Comparison of ENCODE assay signal across 31 cellular contexts in the genomic region with DNA sequence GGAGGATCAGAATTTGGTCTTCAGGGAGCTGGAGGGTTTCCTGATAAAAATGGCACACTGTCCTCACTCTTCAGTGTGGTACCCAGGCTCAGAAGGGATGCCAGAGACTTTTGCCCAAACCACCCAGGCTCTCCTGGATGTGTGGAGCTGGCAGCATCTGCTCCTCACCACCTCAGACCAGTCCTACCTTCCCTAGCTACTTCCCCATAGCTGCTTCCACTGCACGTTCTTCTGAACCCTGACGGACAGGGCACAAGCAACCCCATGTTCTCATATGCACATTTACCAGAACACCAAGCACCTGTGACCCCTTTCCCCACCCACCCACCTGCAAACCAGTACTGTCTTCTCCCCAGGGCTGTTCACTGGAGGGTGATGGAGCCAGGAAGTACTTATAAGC. TPM values are rescaled to one million over a fixed set of nuclear protein-coding genes. Genes with fewer than 3 reads are reported as not detected.
DNase-seq lines count a peak whose midpoint lies in the region; ATAC-seq and TF ChIP-seq lines count a peak whose summit lies in the region.
"Had no signal": no experiment of that assay in that cellular context is flagged by ENCODE, and none has a peak within 500 bp of the region (broad histone marks: within the 10 kb centered on the region; RNA-seq: fewer than 3 reads in every experiment).

No MANE protein-coding gene starts in this region.

- no peak overlapping the region for H3K4me3 Mint-ChIP-seq in stimulated activated naive CD8-positive, alpha-beta T cell treated with anti-CD3 and anti-CD28 coated beads, Interleukin-15, Interleukin-2, amounts not matched to agents 100 ng/mL and 50 ng/mL, for 24 hours
- H3K4me3 Mint-ChIP-seq in stimulated activated naive CD8-positive, alpha-beta T cell treated with anti-CD3 and anti-CD28 coated beads, Interleukin-15, amount 100 ng/mL, for 72 hours: no peak overlapping the region
- no peak overlapping the region for H3K4me3 Mint-ChIP-seq in activated B cell treated with CpG ODN at 0.5 μM for 24 hours
- no peak overlapping the region for H3K4me3 Mint-ChIP-seq in stimulated activated naive B cell treated with anti-CD40 and anti-IgM and Interleukin-4, amounts not matched to agents 10 μg/mL and 1 μg/mL and 100 μg/mL, for 72 hours
- H3K4me3 Mint-ChIP-seq: HFFc6, nephron progenitor cell had no signal

- peak overlapping the region; percentile 83 for H3K27ac Mint-ChIP-seq in stimulated activated naive CD8-positive, alpha-beta T cell treated with anti-CD3 and anti-CD28 coated beads, Interleukin-15, Interleukin-2, amounts not matched to agents 100 ng/mL and 50 ng/mL, for 24 hours
- peak overlapping the region in 1 of 2 donors; percentile 2 for H3K27ac Mint-ChIP-seq in stimulated activated naive CD8-positive, alpha-beta T cell treated with anti-CD3 and anti-CD28 coated beads, Interleukin-15, amount 100 ng/mL, for 72 hours
- peak overlapping the region; percentile 56 for H3K27ac Mint-ChIP-seq in activated B cell treated with CpG ODN at 0.5 μM for 24 hours
- peak overlapping the region; percentile 31 for H3K27ac Mint-ChIP-seq in stimulated activated naive B cell treated with anti-CD40 and anti-IgM and Interleukin-4, amounts not matched to agents 10 μg/mL and 1 μg/mL and 100 μg/mL, for 72 hours
- H3K27ac Mint-ChIP-seq: nephron progenitor cell had no signal

- DNase-seq in stimulated activated naive CD8-positive, alpha-beta T cell treated with anti-CD3 and anti-CD28 coated beads, Interleukin-15, amount 100 ng/mL, for 72 hours: no peak
- no peak for DNase-seq in activated B cell treated with CpG ODN at 0.5 μM for 24 hours
- DNase-seq in effector memory CD4-positive, alpha-beta T cell: no peak
- no peak for DNase-seq in stimulated activated naive B cell treated with anti-CD40 and anti-IgM and Interleukin-4, amounts not matched to agents 10 μg/mL and 1 μg/mL and 100 μg/mL, for 72 hours
- no peak for DNase-seq in stimulated activated CD4-positive, alpha-beta T cell treated with anti-CD3 and anti-CD28 coated beads, Interleukin-4, amount 100 ng/mL, for 1 hour
- no peak for DNase-seq in NAMALWA (ENCODE audit: low spot score)
- no peak for DNase-seq in glomerular visceral epithelial cell (ENCODE audit: extremely low spot score)
- DNase-seq: activated CD8-positive, alpha-beta memory T cell treated with anti-CD3 and anti-CD28 coated beads for 24 hours; activated T-cell treated with anti-CD3 and anti-CD28 coated beads, Interleukin-2, amount 50 U/mL, for 1 hour; DMS153; esophagus squamous epithelium; GM23248; HFFc6; hippocampal formation; left ventricle myocardium superior; midbrain; NCI-H2081 treated with DMSO at 0.1 percent for 48 hours; NCI-H446 treated with DMSO at 0.1 percent for 48 hours; nephron progenitor cell; SK-N-SH; stimulated activated CD4-positive, alpha-beta T cell treated with anti-CD3 and anti-CD28 coated beads, Interleukin-4, amount 100 ng/mL, for 24 hours had no signal

- no peaks in the 10 kb centered on the region for H3K9me3 Mint-ChIP-seq in stimulated activated naive CD8-positive, alpha-beta T cell treated with anti-CD3 and anti-CD28 coated beads, Interleukin-15, Interleukin-2, amounts not matched to agents 100 ng/mL and 50 ng/mL, for 24 hours
- no peaks in the 10 kb centered on the region for H3K9me3 Mint-ChIP-seq in stimulated activated naive CD8-positive, alpha-beta T cell treated with anti-CD3 and anti-CD28 coated beads, Interleukin-15, amount 100 ng/mL, for 72 hours
- H3K9me3 Mint-ChIP-seq in activated B cell treated with CpG ODN at 0.5 μM for 24 hours: no peaks in the 10 kb centered on the region
- no peaks in the 10 kb centered on the region for H3K9me3 Mint-ChIP-seq in stimulated activated naive B cell treated with anti-CD40 and anti-IgM and Interleukin-4, amounts not matched to agents 10 μg/mL and 1 μg/mL and 100 μg/mL, for 72 hours
- H3K9me3 Mint-ChIP-seq: HFFc6, IgD-negative memory B cell, nephron progenitor cell, type B pancreatic cell had no signal

- H3K4me1 ChIP-seq in effector memory CD4-positive, alpha-beta T cell (ENCODE audit: control insufficient read depth, insufficient read depth, low read length, poor library complexity, severe bottlenecking): peaks cover 25% of the 10 kb centered on the region
- H3K4me1 ChIP-seq: parathyroid adenoma had no signal

- no peak overlapping the region for H3K4me3 ChIP-seq in effector memory CD4-positive, alpha-beta T cell (ENCODE audit: insufficient read depth, low read depth, low read length, poor library complexity, severe bottlenecking)
- H3K4me3 ChIP-seq: breast epithelium, coronary artery, esophagus squamous epithelium, GM23248, right atrium auricular region had no signal

- H3K27me3 Mint-ChIP-seq in stimulated activated naive CD8-positive, alpha-beta T cell treated with anti-CD3 and anti-CD28 coated beads, Interleukin-15, Interleukin-2, amounts not matched to agents 100 ng/mL and 50 ng/mL, for 24 hours: no peaks in the 10 kb centered on the region
- H3K27me3 Mint-ChIP-seq in stimulated activated naive CD8-positive, alpha-beta T cell treated with anti-CD3 and anti-CD28 coated beads, Interleukin-15, amount 100 ng/mL, for 72 hours: no peaks in the 10 kb centered on the region
- H3K27me3 Mint-ChIP-seq in activated B cell treated with CpG ODN at 0.5 μM for 24 hours: no peaks in the 10 kb centered on the region
- H3K27me3 Mint-ChIP-seq in stimulated activated naive B cell treated with anti-CD40 and anti-IgM and Interleukin-4, amounts not matched to agents 10 μg/mL and 1 μg/mL and 100 μg/mL, for 72 hours: no peaks in the 10 kb centered on the region
- H3K27me3 Mint-ChIP-seq: IgD-negative memory B cell had no signal

- POLR2A ChIA-PET in activated B cell treated with CpG ODN at 0.5 μM for 24 hours (lab: Charles Lee): interaction anchor here (0.6 kb wide), 1 partner anchor 341 kb away, joined by 4 read pairs; no protein-coding TSS in a partner anchor

- intact Hi-C loops in activated B cell treated with CpG ODN at 0.5 μM for 24 hours (cut with micrococcal nuclease): no loop called here

- no peak for ATAC-seq in stimulated activated naive CD8-positive, alpha-beta T cell treated with anti-CD3 and anti-CD28 coated beads, Interleukin-15, amount 100 ng/mL, for 72 hours
- ATAC-seq in activated B cell treated with CpG ODN at 0.5 μM for 24 hours (ENCODE audit: low read depth): no peak
- ATAC-seq in stimulated activated naive B cell treated with anti-CD40 and anti-IgM and Interleukin-4, amounts not matched to agents 10 μg/mL and 1 μg/mL and 100 μg/mL, for 72 hours (replicated peaks): no peak
- ATAC-seq: left ventricle myocardium superior had no signal

- H3K36me3 Mint-ChIP-seq in stimulated activated naive CD8-positive, alpha-beta T cell treated with anti-CD3 and anti-CD28 coated beads, Interleukin-15, Interleukin-2, amounts not matched to agents 100 ng/mL and 50 ng/mL, for 24 hours (ENCODE audit: low read depth): peaks cover 65% of the 10 kb centered on the region
- H3K36me3 Mint-ChIP-seq in activated B cell treated with CpG ODN at 0.5 μM for 24 hours (ENCODE audit: low read depth): peaks cover 71% of the 10 kb centered on the region
- H3K36me3 Mint-ChIP-seq in stimulated activated naive B cell treated with anti-CD40 and anti-IgM and Interleukin-4, amounts not matched to agents 10 μg/mL and 1 μg/mL and 100 μg/mL, for 72 hours: peaks cover 22 to 41% of the 10 kb centered on the region in 2 donors

- peak overlapping the region; percentile 6 for H3K27ac ChIP-seq in effector memory CD4-positive, alpha-beta T cell (ENCODE audit: insufficient read depth, low read length, poor library complexity, severe bottlenecking)
- H3K27ac ChIP-seq: coronary artery, esophagus squamous epithelium, GM23248, parathyroid adenoma, right atrium auricular region, VCaP had no signal

- CTCF ChIA-PET in activated B cell treated with CpG ODN at 0.5 μM for 24 hours (lab: Charles Lee): interaction anchor here (1.3 kb wide), 1 partner anchor 44 kb away, joined by 4 read pairs; no protein-coding TSS in a partner anchor

- H3K27me3 ChIP-seq in effector memory CD4-positive, alpha-beta T cell (replicated peaks; ENCODE audit: control insufficient read depth, insufficient read depth, low read length, poor library complexity, severe bottlenecking): no peaks in the 10 kb centered on the region
- H3K27me3 ChIP-seq: breast epithelium, esophagus squamous epithelium, right atrium auricular region had no signal

- H3K9me3 ChIP-seq in effector memory CD4-positive, alpha-beta T cell (ENCODE audit: control insufficient read depth, low read length): no peaks in the 10 kb centered on the region
- H3K9me3 ChIP-seq: breast epithelium, esophagus squamous epithelium, right atrium auricular region, SK-N-SH had no signal

- no peak for TF ChIP-seq CTCF in activated B cell treated with CpG ODN at 0.5 μM for 24 hours (IDR thresholded peaks at IDR 0.05)

- H3K4me1 Mint-ChIP-seq in stimulated activated naive CD8-positive, alpha-beta T cell treated with anti-CD3 and anti-CD28 coated beads, Interleukin-15, Interleukin-2, amounts not matched to agents 100 ng/mL and 50 ng/mL, for 24 hours (ENCODE audit: low read depth): peaks cover 83% of the 10 kb centered on the region
- peaks cover 82% of the 10 kb centered on the region for H3K4me1 Mint-ChIP-seq in stimulated activated naive CD8-positive, alpha-beta T cell treated with anti-CD3 and anti-CD28 coated beads, Interleukin-15, amount 100 ng/mL, for 72 hours
- H3K4me1 Mint-ChIP-seq in activated B cell treated with CpG ODN at 0.5 μM for 24 hours: peaks cover 58% of the 10 kb centered on the region
- peaks cover 42 to 71% of the 10 kb centered on the region in 2 donors for H3K4me1 Mint-ChIP-seq in stimulated activated naive B cell treated with anti-CD40 and anti-IgM and Interleukin-4, amounts not matched to agents 10 μg/mL and 1 μg/mL and 100 μg/mL, for 72 hours

- peaks cover 47% of the 10 kb centered on the region for H3K36me3 ChIP-seq in effector memory CD4-positive, alpha-beta T cell (ENCODE audit: control insufficient read depth, insufficient read depth, low read length)
- H3K36me3 ChIP-seq: breast epithelium had no signal

RNA-seq across cellular contexts. Expression of a gene that starts 4.7 kb away (rescaled TPM):
- total RNA-seq in activated B cell treated with CpG ODN at 0.5 μM for 24 hours: 209 and 216 TPM in 2 replicates

RNA-seq across cellular contexts. Expression of a gene that starts 35.7 kb away (rescaled TPM):
- not detected in 2 replicates for total RNA-seq in activated B cell treated with CpG ODN at 0.5 μM for 24 hours
- total RNA-seq: G401; GM23248; left ventricle myocardium superior; T-helper 2 cell treated with Interferon-gamma antibody and Interleukin-4, amounts not matched to agents 100 ng/mL and 5 ng/mL, for 36 hours had no signal

RNA-seq across cellular contexts. Expression of a gene that starts 44.9 kb away (rescaled TPM):
- total RNA-seq in activated B cell treated with CpG ODN at 0.5 μM for 24 hours: 96.5 and 104 TPM in 2 replicates
